16 cellular contexts compared by ENCODE assay signal in genomic region chr20:24134284-24134683, GRCh38.
DNase-seq lines count a peak whose midpoint lies in the region; ATAC-seq and TF ChIP-seq lines count a peak whose summit lies in the region.
"Had no signal": no experiment of that assay in that cellular context is flagged by ENCODE, and none has a peak within 500 bp of the region (broad histone marks: within the 10 kb centered on the region; RNA-seq: fewer than 3 reads in every experiment).

No MANE protein-coding gene starts in this region.

- H3K4me2 ChIP-seq in neural progenitor cell = no peak overlapping the region

- H3K4me3 Mint-ChIP-seq in neural progenitor cell (no peak overlapping the region), type B pancreatic cell (no peak overlapping the region)
- H3K4me3 Mint-ChIP-seq: activated CD8-positive, alpha-beta T cell treated with anti-CD3 and anti-CD28 coated beads for 36 hours; activated T-helper 17 cell treated with anti-CD3 and anti-CD28 coated beads, Interleukin-2, amount 50 U/mL, for 72 hours had no signal

- no peaks in the 10 kb centered on the region for H3K9me3 ChIP-seq in neural progenitor cell (ENCODE audit: low read depth)
- H3K9me3 ChIP-seq in colonic mucosa = no peaks in the 10 kb centered on the region
- H3K9me3 ChIP-seq: spleen had no signal

- TF ChIP-seq CTCF in epithelial cell of esophagus (IDR thresholded peaks at IDR 0.05; ENCODE audit: insufficient read depth, low read depth, low read length, missing control alignments) (no peak), neural progenitor cell (IDR thresholded peaks at IDR 0.05) (no peak), type B pancreatic cell (conservative IDR thresholded peaks at IDR 0.05) (no peak), colonic mucosa (IDR thresholded peaks at IDR 0.05) (no peak)

- no peaks in the 10 kb centered on the region for H3F3A ChIP-seq in neural progenitor cell (ENCODE audit: low read depth)

- H3K36me3 Mint-ChIP-seq in neural progenitor cell (no peaks in the 10 kb centered on the region), type B pancreatic cell (no peaks in the 10 kb centered on the region)

- no peaks in the 10 kb centered on the region for H3K36me3 ChIP-seq in neural progenitor cell
- no peaks in the 10 kb centered on the region for H3K36me3 ChIP-seq in colonic mucosa
- H3K36me3 ChIP-seq: spleen had no signal

- H3K4me3 ChIP-seq in epithelial cell of esophagus (ENCODE audit: low read length) (no peak overlapping the region), neural progenitor cell (no peak overlapping the region), colonic mucosa (no peak overlapping the region)
- H3K4me3 ChIP-seq: lung, spleen had no signal

- ATAC-seq in GM19351 (IDR thresholded peaks at IDR 0.05; ENCODE audit: unreplicated experiment) = no peak
- ATAC-seq: activated CD8-positive, alpha-beta T cell treated with anti-CD3 and anti-CD28 coated beads for 36 hours; activated T-helper 17 cell treated with anti-CD3 and anti-CD28 coated beads, Interleukin-2, amount 50 U/mL, for 72 hours had no signal

- no peaks in the 10 kb centered on the region for H3K27me3 ChIP-seq in neural progenitor cell
- H3K27me3 ChIP-seq in colonic mucosa = no peaks in the 10 kb centered on the region
- H3K27me3 ChIP-seq: spleen had no signal

- H3K27me3 Mint-ChIP-seq in neural progenitor cell (ENCODE audit: insufficient read depth, low read depth) (peaks cover 2% of the 10 kb centered on the region), type B pancreatic cell (peaks cover 14% of the 10 kb centered on the region)
- H3K27me3 Mint-ChIP-seq: activated CD8-positive, alpha-beta T cell treated with anti-CD3 and anti-CD28 coated beads for 36 hours had no signal

- H3K27ac ChIP-seq in neural progenitor cell (no peak overlapping the region), colonic mucosa (no peak overlapping the region)
- H3K27ac ChIP-seq: spleen had no signal

- H3K4me1 ChIP-seq in neural progenitor cell (no peaks in the 10 kb centered on the region), colonic mucosa (no peaks in the 10 kb centered on the region)
- H3K4me1 ChIP-seq: spleen had no signal

- H3K9ac ChIP-seq in neural progenitor cell (no peak overlapping the region), colonic mucosa (ENCODE audit: low read depth in 2 of 2, low read length in 2 of 2) (no peak overlapping the region)

- DNase-seq in DMS 273 treated with DMSO at 0.1 percent for 48 hours (lab: John Stamatoyannopoulos, UW) = peak; percentile 50
- peak; percentile 30 for DNase-seq in NCI-H2171 (lab: John Stamatoyannopoulos, UW)
- peak; percentile 57 for DNase-seq in epithelial cell of esophagus (ENCODE audit: low read depth)
- DNase-seq in neural progenitor cell (ENCODE audit: low spot score) = no peak
- DNase-seq in NCI-H748 (lab: John Stamatoyannopoulos, UW; ENCODE audit: unreplicated experiment) = no peak
- no peak for DNase-seq in type B pancreatic cell (ENCODE audit: extremely low spot score, unreplicated experiment)
- no peak for DNase-seq in colonic mucosa
- DNase-seq: activated CD8-positive, alpha-beta T cell treated with anti-CD3 and anti-CD28 coated beads for 36 hours; amniotic stem cell; KG1; NCI-H1436 treated with DMSO at 0.1 percent for 48 hours; NCI-H774; spleen had no signal

- H3K9me3 Mint-ChIP-seq in neural progenitor cell (no peaks in the 10 kb centered on the region), type B pancreatic cell (peaks cover 10% of the 10 kb centered on the region)
- H3K9me3 Mint-ChIP-seq: activated CD8-positive, alpha-beta T cell treated with anti-CD3 and anti-CD28 coated beads for 36 hours had no signal

- H2AFZ ChIP-seq in neural progenitor cell (replicated peaks) = no peak overlapping the region

- intact Hi-C loops in colonic mucosa (cut with DNase I) = no loop called here

- H3K27ac Mint-ChIP-seq in neural progenitor cell = peak overlapping the region; percentile 44
- H3K27ac Mint-ChIP-seq in type B pancreatic cell = no peak overlapping the region
- H3K27ac Mint-ChIP-seq: activated CD8-positive, alpha-beta T cell treated with anti-CD3 and anti-CD28 coated beads for 36 hours; activated T-helper 17 cell treated with anti-CD3 and anti-CD28 coated beads, Interleukin-2, amount 50 U/mL, for 72 hours had no signal

- no peaks in the 10 kb centered on the region for H4K20me1 ChIP-seq in neural progenitor cell (ENCODE audit: low read depth)

- H3K79me2 ChIP-seq in neural progenitor cell (ENCODE audit: low read depth) = no peaks in the 10 kb centered on the region

- H3K4me1 Mint-ChIP-seq in neural progenitor cell = no peaks in the 10 kb centered on the region
- H3K4me1 Mint-ChIP-seq in type B pancreatic cell (ENCODE audit: unreplicated experiment) = peaks cover 10% of the 10 kb centered on the region

Comparison
In these comparisons a context has a peak if more than half of its experiments do, and no peak if none do; other contexts are left out.
1. DNase-seq: peak in DMS 273 treated with DMSO at 0.1 percent for 48 hours (single experiment), NCI-H2171 (single experiment) and epithelial cell of esophagus (single experiment); none in neural progenitor cell (single experiment), NCI-H748 (single experiment), type B pancreatic cell (single experiment) and colonic mucosa (single experiment).